26 cellular contexts compared by ENCODE assay signal in genomic region chr10:29295813-29296212, GRCh38. TPM values are rescaled to one million over a fixed set of nuclear protein-coding genes. Genes with fewer than 3 reads are reported as not detected.
DNase-seq lines count a peak whose midpoint lies in the region; TF ChIP-seq lines count a peak whose summit lies in the region.
"Had no signal": no experiment of that assay in that cellular context is flagged by ENCODE, and none has a peak within 500 bp of the region (broad histone marks: within the 10 kb centered on the region; RNA-seq: fewer than 3 reads in every experiment).

No MANE protein-coding gene starts in this region.

- H3K9me2 ChIP-seq in MM.1S (replicated peaks; ENCODE audit: insufficient read depth, low read length) = no peaks in the 10 kb centered on the region

- no peak overlapping the region for H2AFZ ChIP-seq in MM.1S (ENCODE audit: low read length)
- H2AFZ ChIP-seq: GM23338, PC-9 had no signal

- H3K79me2 ChIP-seq in MM.1S (ENCODE audit: low read length) = no peaks in the 10 kb centered on the region

- TF ChIP-seq EP300 in esophagus muscularis mucosa (IDR thresholded peaks at IDR 0.05) = no peak

- no peak overlapping the region for H3K4me2 ChIP-seq in MM.1S (ENCODE audit: low read depth, low read length)
- H3K4me2 ChIP-seq: GM23338, PC-9 had no signal

- H4K20me1 ChIP-seq in MM.1S (ENCODE audit: insufficient read depth, low read length) = no peaks in the 10 kb centered on the region

- DNase-seq in NCI-H2196 (lab: John Stamatoyannopoulos, UW; ENCODE audit: unreplicated experiment) = peak; percentile 0
- DNase-seq in NCI-H2196 treated with DMSO at 0.1 percent for 48 hours (lab: John Stamatoyannopoulos, UW; ENCODE audit: unreplicated experiment) = no peak
- DNase-seq in T1000 (lab: John Stamatoyannopoulos, UW) = peak; percentile 13
- peak; percentile 60 for DNase-seq in esophagus muscularis mucosa (ENCODE audit: extremely low spot score)
- DNase-seq in CD14-positive monocyte (ENCODE audit: low spot score) = no peak
- DNase-seq in MM.1S = no peak
- no peak for DNase-seq in Peyer's patch
- DNase-seq: 8988T; CD4-positive, CD25-positive, alpha-beta regulatory T cell; DMS53; H9; KG1; MG63; NCI-H1417; NCI-H1694; NCI-H2029 treated with DMSO at 0.1 percent for 48 hours; NCI-H2171; NCI-H524; NCI-H774; PC-9; SHP77 had no signal

- 60% methylated on average over 2 of the region's 2 CpGs for WGBS in esophagus muscularis mucosa

- H3K9me3 ChIP-seq in esophagus muscularis mucosa (peaks cover 0 to 44% (median 35%) of the 10 kb centered on the region in 4 donors), MM.1S (replicated peaks; ENCODE audit: insufficient read depth, low read length) (no peaks in the 10 kb centered on the region), Peyer's patch (no peaks in the 10 kb centered on the region)

- H3K27ac ChIP-seq in esophagus muscularis mucosa (replicated peaks in 1 of 4) = no peak overlapping the region
- no peak overlapping the region for H3K27ac ChIP-seq in MM.1S (ENCODE audit: low read length)
- no peak overlapping the region for H3K27ac ChIP-seq in Peyer's patch
- H3K27ac ChIP-seq: PC-9, RWPE1 had no signal

- TF ChIP-seq POLR2A in esophagus muscularis mucosa (IDR thresholded peaks at IDR 0.05; ENCODE audit: low read depth) (no peak), Peyer's patch (IDR thresholded peaks at IDR 0.05) (no peak)

- H3K36me3 ChIP-seq in esophagus muscularis mucosa (no peaks in the 10 kb centered on the region), MM.1S (replicated peaks; ENCODE audit: insufficient read depth, low read length) (no peaks in the 10 kb centered on the region), Peyer's patch (no peaks in the 10 kb centered on the region)
- H3K36me3 ChIP-seq: MG63 had no signal

- no peaks in the 10 kb centered on the region for H3F3A ChIP-seq in MM.1S (ENCODE audit: insufficient read depth, low read length)

- no peak overlapping the region for H3K9ac ChIP-seq in MM.1S (ENCODE audit: low read length)

- H3K27me3 Mint-ChIP-seq in CD14-positive monocyte (ENCODE audit: low read depth in 3 of 3) = peaks cover 0 to 8% (median 7%) of the 10 kb centered on the region in 3 donors

- H3K9me3 Mint-ChIP-seq in CD14-positive monocyte = peaks cover 6 to 20% (median 13%) of the 10 kb centered on the region in 7 donors

- no peak overlapping the region for H3K27ac Mint-ChIP-seq in CD14-positive monocyte
- H3K27ac Mint-ChIP-seq: CD4-positive, CD25-positive, alpha-beta regulatory T cell; GM23338; H9 had no signal

- TF ChIP-seq CTCF in esophagus muscularis mucosa (IDR thresholded peaks at IDR 0.05) (no peak), CD14-positive monocyte (IDR thresholded peaks at IDR 0.05) (no peak), MM.1S (IDR thresholded peaks at IDR 0.05; ENCODE audit: low read length) (no peak), Peyer's patch (IDR thresholded peaks at IDR 0.05) (no peak)

- H3K27me3 ChIP-seq in esophagus muscularis mucosa (peaks cover 0 to 1% (median 0%) of the 10 kb centered on the region in 4 donors), MM.1S (replicated peaks; ENCODE audit: insufficient read depth, low read length) (no peaks in the 10 kb centered on the region), Peyer's patch (no peaks in the 10 kb centered on the region)
- H3K27me3 ChIP-seq: MG63 had no signal

- H3K36me3 Mint-ChIP-seq in CD14-positive monocyte = no peaks in the 10 kb centered on the region
- H3K36me3 Mint-ChIP-seq: CD4-positive, CD25-positive, alpha-beta regulatory T cell had no signal

- no peaks in the 10 kb centered on the region for H3K4me1 ChIP-seq in esophagus muscularis mucosa
- no peaks in the 10 kb centered on the region for H3K4me1 ChIP-seq in MM.1S (ENCODE audit: low read length)
- H3K4me1 ChIP-seq in Peyer's patch = no peaks in the 10 kb centered on the region

- H3K4me3 Mint-ChIP-seq in CD14-positive monocyte = no peak overlapping the region
- H3K4me3 Mint-ChIP-seq: CD4-positive, CD25-positive, alpha-beta regulatory T cell; GM23338; H9 had no signal

- no peak overlapping the region for H3K4me3 ChIP-seq in esophagus muscularis mucosa
- no peak overlapping the region for H3K4me3 ChIP-seq in MM.1S (ENCODE audit: low read length)
- no peak overlapping the region for H3K4me3 ChIP-seq in Peyer's patch
- H3K4me3 ChIP-seq: GM23338, MG63, PC-9 had no signal

- H3K4me1 Mint-ChIP-seq in CD14-positive monocyte = no peaks in the 10 kb centered on the region
- H3K4me1 Mint-ChIP-seq: CD4-positive, CD25-positive, alpha-beta regulatory T cell; GM23338; H9 had no signal

- intact Hi-C loops in esophagus muscularis mucosa (cut with DNase I) = loop anchor here (10.0 kb wide), 1 partner anchor 161 kb away; no protein-coding TSS in a partner anchor
- intact Hi-C loops in CD14-positive monocyte (cut with micrococcal nuclease) = no loop called here

RNA-seq across cellular contexts. Expression of gene LYZL1, which starts 6.9 kb away (rescaled TPM):
- total RNA-seq in esophagus muscularis mucosa (not detected), Peyer's patch (not detected)
- not detected for polyA plus RNA-seq in CD14-positive monocyte
- total RNA-seq: CD4-positive, CD25-positive, alpha-beta regulatory T cell; Daoy; GM23338; H9; HT1080; PC-9 had no signal
- polyA plus RNA-seq: BJ; CD4-positive, CD25-positive, alpha-beta regulatory T cell; GM23338 had no signal

Comparison
In these comparisons a context has a peak if more than half of its experiments do, and no peak if none do; other contexts are left out.
1. DNase-seq: peak in NCI-H2196 (single experiment), T1000 (single experiment) and esophagus muscularis mucosa (single experiment); none in NCI-H2196 treated with DMSO at 0.1 percent for 48 hours (single experiment), CD14-positive monocyte (single experiment), MM.1S (single experiment) and Peyer's patch (0 of 3).